13 cellular contexts compared by ENCODE assay signal in genomic region chr1:66207484-66207883, GRCh38.
DNase-seq lines count a peak whose midpoint lies in the region; ATAC-seq and TF ChIP-seq lines count a peak whose summit lies in the region.
"Had no signal": no experiment of that assay in that cellular context is flagged by ENCODE, and none has a peak within 500 bp of the region (broad histone marks: within the 10 kb centered on the region; RNA-seq: fewer than 3 reads in every experiment).

No MANE protein-coding gene starts in this region.

- intact Hi-C loops in left lung (cut with DNase I), result no loop called here

- TF ChIP-seq CTCF in left lung (IDR thresholded peaks at IDR 0.05), result no peak

- H3K36me3 ChIP-seq in left lung (no peaks in the 10 kb centered on the region), H7 (replicated peaks; ENCODE audit: control insufficient read depth, insufficient read depth, low read length) (no peaks in the 10 kb centered on the region)
- H3K36me3 ChIP-seq: cardiac muscle cell had no signal

- H3K27ac ChIP-seq in cingulate gyrus (ENCODE audit: low read depth, low read length) (peak overlapping the region; percentile 62), left lung (no peak overlapping the region)
- H3K27ac ChIP-seq: cardiac muscle cell had no signal

- no peaks in the 10 kb centered on the region for H3K9me3 ChIP-seq in left lung

- peak; percentile 83 for DNase-seq in AG08395 (ENCODE audit: low spot score)
- peak; percentile 73 for DNase-seq in LHCN-M2 (ENCODE audit: low read depth)
- no peak for DNase-seq in left lung
- no peak for DNase-seq in H7
- no peak for DNase-seq in DMS53 (lab: John Stamatoyannopoulos, UW)
- DNase-seq in DMS114 treated with DMSO at 0.1 percent for 48 hours (lab: John Stamatoyannopoulos, UW; ENCODE audit: unreplicated experiment), result no peak
- DNase-seq: activated CD8-positive, alpha-beta memory T cell treated with anti-CD3 and anti-CD28 coated beads, Interleukin-2, amount 50 U/mL, for 48 hours; NCI-H2081 treated with DMSO at 0.1 percent for 48 hours; small intestine had no signal

- H3K4me3 ChIP-seq in left lung (no peak overlapping the region), H7 (ENCODE audit: insufficient read depth, low read depth, low read length) (no peak overlapping the region)
- H3K4me3 ChIP-seq: cardiac muscle cell, GM12878 had no signal

- H3K27me3 ChIP-seq in left lung, result no peaks in the 10 kb centered on the region
- no peaks in the 10 kb centered on the region for H3K27me3 ChIP-seq in H7 (ENCODE audit: control insufficient read depth, insufficient read depth, low read length)
- H3K27me3 ChIP-seq: cardiac muscle cell had no signal

- ATAC-seq in left lung (peak; percentile 48), GM21528 (IDR thresholded peaks at IDR 0.05; ENCODE audit: low FRiP score, unreplicated experiment) (no peak)
- ATAC-seq: GM12878 had no signal

- no peaks in the 10 kb centered on the region for H3K4me1 ChIP-seq in left lung

Comparison
In these comparisons a context has a peak if more than half of its experiments do, and no peak if none do; other contexts are left out.
1. DNase-seq: peak in AG08395 (single experiment) and LHCN-M2 (single experiment); none in left lung (0 of 2), H7 (single experiment), DMS53 (single experiment) and DMS114 treated with DMSO at 0.1 percent for 48 hours (single experiment).